In genomic region chrX:45818913-45819312, GRCh38 we compare ENCODE assay signal across 1 cellular context.
TF ChIP-seq lines count a peak whose summit lies in the region.

No MANE protein-coding gene starts in this region.

TF ChIP-seq in HCT116, 20 proteins besides CTCF, POLR2A, EP300 and RAD21 (continued from another document):
- TF ChIP-seq EGR1 (IDR thresholded peaks at IDR 0.05; ENCODE audit: low read depth) (no peak), FOSL1 (IDR thresholded peaks at IDR 0.05; ENCODE audit: low read depth) (no peak), ATF3 (IDR thresholded peaks at IDR 0.05) (no peak), MAX (IDR thresholded peaks at IDR 0.05) (no peak), EZH2phosphoT487 (IDR thresholded peaks at IDR 0.05; ENCODE audit: borderline replicate concordance) (no peak), YY1 (IDR thresholded peaks at IDR 0.05; ENCODE audit: extremely low read depth, insufficient replicate concordance, low read depth, low read length) (no peak), SIN3A (IDR thresholded peaks at IDR 0.05; ENCODE audit: low read depth) (no peak), POLR2AphosphoS5 (IDR thresholded peaks at IDR 0.05; ENCODE audit: low read depth, low read length) (no peak)
- TF ChIP-seq, protein P1, sequence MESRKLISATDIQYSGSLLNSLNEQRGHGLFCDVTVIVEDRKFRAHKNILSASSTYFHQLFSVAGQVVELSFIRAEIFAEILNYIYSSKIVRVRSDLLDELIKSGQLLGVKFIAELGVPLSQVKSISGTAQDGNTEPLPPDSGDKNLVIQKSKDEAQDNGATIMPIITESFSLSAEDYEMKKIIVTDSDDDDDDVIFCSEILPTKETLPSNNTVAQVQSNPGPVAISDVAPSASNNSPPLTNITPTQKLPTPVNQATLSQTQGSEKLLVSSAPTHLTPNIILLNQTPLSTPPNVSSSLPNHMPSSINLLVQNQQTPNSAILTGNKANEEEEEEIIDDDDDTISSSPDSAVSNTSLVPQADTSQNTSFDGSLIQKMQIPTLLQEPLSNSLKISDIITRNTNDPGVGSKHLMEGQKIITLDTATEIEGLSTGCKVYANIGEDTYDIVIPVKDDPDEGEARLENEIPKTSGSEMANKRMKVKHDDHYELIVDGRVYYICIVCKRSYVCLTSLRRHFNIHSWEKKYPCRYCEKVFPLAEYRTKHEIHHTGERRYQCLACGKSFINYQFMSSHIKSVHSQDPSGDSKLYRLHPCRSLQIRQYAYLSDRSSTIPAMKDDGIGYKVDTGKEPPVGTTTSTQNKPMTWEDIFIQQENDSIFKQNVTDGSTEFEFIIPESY (IDR thresholded peaks at IDR 0.05; ENCODE audit: extremely low read depth, insufficient replicate concordance, low read length): no peak
